In genomic region chrX:74372272-74372671, GRCh38 we compare ENCODE assay signal across 26 cellular contexts. TPM values are rescaled to one million over a fixed set of nuclear protein-coding genes. Genes with fewer than 3 reads are reported as not detected.
"Had no signal": no experiment of that assay in that cellular context is flagged by ENCODE, and none has a peak within 500 bp of the region (broad histone marks: within the 10 kb centered on the region; RNA-seq: fewer than 3 reads in every experiment).

No MANE protein-coding gene starts in this region.

- H3K27ac ChIP-seq: SK-N-MC had no signal

- DNase-seq: activated B cell treated with CpG ODN at 0.5 μM for 24 hours; activated CD4-positive, alpha-beta T cell treated with anti-CD3 and anti-CD28 coated beads for 1 hour; activated CD4-positive, alpha-beta T cell treated with anti-CD3 and anti-CD28 coated beads, Interleukin-2, amount 10 ng/mL, durations not matched to agents 24 days and 14 days; activated CD4-positive, alpha-beta T cell treated with anti-CD3 and anti-CD28 coated beads, Interleukin-2, amount 50 U/mL, for 48 hours; activated CD8-positive, alpha-beta memory T cell treated with anti-CD3 and anti-CD28 coated beads, Interleukin-2, amount 10 ng/mL, durations not matched to agents 7 days and 5 days; activated gamma-delta T cell; activated naive CD4-positive, alpha-beta T cell treated with anti-CD3 and anti-CD28 coated beads for 36 hours; activated naive CD8-positive, alpha-beta T cell treated with anti-CD3 and anti-CD28 coated beads for 36 hours; activated T-cell treated with anti-CD3 and anti-CD28 coated beads, Interleukin-2, amount 50 U/mL, for 4 hours; central memory CD4-positive, alpha-beta T cell; NCI-H1105 treated with DMSO at 0.1 percent for 48 hours; NCI-H1930; NCI-H345; NCI-H510A; NCI-H526 treated with DMSO at 0.1 percent for 48 hours; NCI-H82; RPMI8226; T-cell; T-helper 2 cell; T1000 had no signal

- ATAC-seq: activated CD8-positive, alpha-beta memory T cell treated with anti-CD3 and anti-CD28 coated beads, Interleukin-2, amount 10 ng/mL, durations not matched to agents 7 days and 5 days; activated T-cell treated with anti-CD3 and anti-CD28 coated beads, Interleukin-2, amount 50 U/mL, for 4 hours; activated T-helper 17 cell treated with anti-CD3 and anti-CD28 coated beads, Interleukin-2, amount 50 U/mL, for 72 hours; Panc1; Right ventricle myocardium inferior; T-cell had no signal

- H3K4me3 ChIP-seq: SK-N-MC had no signal

- FAIRE-seq: TTC549 had no signal

RNA-seq across cellular contexts. Expression of gene SLC16A2, which starts 49.0 kb away (rescaled TPM):
- total RNA-seq: activated B cell treated with CpG ODN at 0.5 μM for 24 hours, OCI-LY7 had no signal
